Comparison of ENCODE assay signal across 8 cellular contexts in genomic region chr2:173448938-173449471, GRCh38.
DNase-seq lines count a peak whose midpoint lies in the region; ATAC-seq lines count a peak whose summit lies in the region.

No MANE protein-coding gene starts in this region.

- peak overlapping the region; percentile 28; the same call in 1 of the 2 replicates for H3K27ac ChIP-seq in SJCRH30

- H3K9me3 Mint-ChIP-seq in activated naive CD8-positive, alpha-beta T cell (ENCODE audit: low read depth) = no peaks in the 10 kb centered on the region

- ATAC-seq in GM18870 (IDR thresholded peaks at IDR 0.05; ENCODE audit: unreplicated experiment) (peak; percentile 52), HG02884 (IDR thresholded peaks at IDR 0.05; ENCODE audit: unreplicated experiment) (no peak)

- 0 out of 2 replicates have a peak overlapping the region, but pooled peaks have one; percentile 7 for H3K4me3 ChIP-seq in Jurkat, Clone E6-1 (ENCODE audit: low read length)
- peak overlapping the region; percentile 60 for H3K4me3 ChIP-seq in SJCRH30

- H3K4me1 Mint-ChIP-seq in activated naive CD8-positive, alpha-beta T cell (ENCODE audit: low read depth) = peaks cover 20% of the 10 kb centered on the region

- H3K27me3 ChIP-seq in SJCRH30 = no peaks in the 10 kb centered on the region

- H3K4me3 Mint-ChIP-seq in activated naive CD8-positive, alpha-beta T cell = peak overlapping the region; percentile 27

- no peaks in the 10 kb centered on the region for H3K36me3 ChIP-seq in SJCRH30

- H3K36me3 Mint-ChIP-seq in activated naive CD8-positive, alpha-beta T cell = no peaks in the 10 kb centered on the region

- no peaks in the 10 kb centered on the region for H3K9me3 ChIP-seq in SJCRH30 (replicated peaks)

- DNase-seq in 8988T (peak; percentile 42), SJCRH30 (peak; percentile 95 to 97), cardiac septum (ENCODE audit: low spot score) (peak; percentile 88), pulmonary artery endothelial cell (ENCODE audit: low read depth, low spot score) (peak; percentile 13)
- DNase-seq in Jurkat, Clone E6-1 (ENCODE audit: low read depth, low spot score) = peak; percentile 68

- no peaks in the 10 kb centered on the region for H3K27me3 Mint-ChIP-seq in activated naive CD8-positive, alpha-beta T cell

- no peak overlapping the region for H3K27ac Mint-ChIP-seq in activated naive CD8-positive, alpha-beta T cell

- peaks cover 3% of the 10 kb centered on the region; the same call in 1 of the 2 replicates for H3K4me1 ChIP-seq in SJCRH30

- intact Hi-C loops in cardiac septum (cut with DNase I) = loop anchor here (1.0 to 5.0 kb wide), 2 partner anchors 47 to 472 kb away; no protein-coding TSS in a partner anchor

Comparison
In these comparisons a context has a peak if more than half of its experiments do, and no peak if none do; other contexts are left out.
1. DNase-seq: peak in every context shown above with its lines; median percentile 96 in SJCRH30; 88 in cardiac septum; 68 in Jurkat, Clone E6-1; 42 in 8988T; 13 in pulmonary artery endothelial cell.